9 cellular contexts compared by ENCODE assay signal in genomic region chr17:21171309-21171922, GRCh38. TPM values are rescaled to one million over a fixed set of nuclear protein-coding genes. Genes with fewer than 3 reads are reported as not detected.
DNase-seq lines count a peak whose midpoint lies in the region; ATAC-seq and TF ChIP-seq lines count a peak whose summit lies in the region.
"Had no signal": no experiment of that assay in that cellular context is flagged by ENCODE, and none has a peak within 500 bp of the region (broad histone marks: within the 10 kb centered on the region; RNA-seq: fewer than 3 reads in every experiment).

No MANE protein-coding gene starts in this region.

- no peaks in the 10 kb centered on the region for H3K4me1 ChIP-seq in mucosa of descending colon (ENCODE audit: low read depth)

- ATAC-seq in GM18498 (IDR thresholded peaks at IDR 0.05; ENCODE audit: unreplicated experiment) (peak; percentile 82), GM19455 (IDR thresholded peaks at IDR 0.05; ENCODE audit: unreplicated experiment) (peak; percentile 89), HG03139 (IDR thresholded peaks at IDR 0.05; ENCODE audit: unreplicated experiment) (peak; percentile 64), mucosa of descending colon (peak; percentile 26)

- no peak for DNase-seq in mucosa of descending colon
- no peak for DNase-seq in erythroblast (lab: John Stamatoyannopoulos, UW)
- DNase-seq in NCI-H1092 (lab: John Stamatoyannopoulos, UW): no peak
- no peak for DNase-seq in NCI-H748 (lab: John Stamatoyannopoulos, UW; ENCODE audit: unreplicated experiment)
- no peak for DNase-seq in DMS153 treated with DMSO at 0.1 percent for 48 hours (lab: John Stamatoyannopoulos, UW; ENCODE audit: unreplicated experiment)
- DNase-seq: NCI-H1092 treated with DMSO at 0.1 percent for 48 hours had no signal

- no peak for TF ChIP-seq CTCF in mucosa of descending colon (IDR thresholded peaks at IDR 0.05)

- H3K36me3 ChIP-seq in mucosa of descending colon (ENCODE audit: low read depth): no peaks in the 10 kb centered on the region

- intact Hi-C loops in mucosa of descending colon (cut with DNase I, micrococcal nuclease): no loop called here

- H3K4me3 ChIP-seq in mucosa of descending colon: no peak overlapping the region

- H3K9me3 ChIP-seq in mucosa of descending colon: no peaks in the 10 kb centered on the region

- no peak for TF ChIP-seq POLR2A in erythroblast (IDR thresholded peaks at IDR 0.05; ENCODE audit: low read length)

RNA-seq across cellular contexts. Expression of gene TMEM11, which starts 42.5 kb away (rescaled TPM):
- total RNA-seq in mucosa of descending colon: 10 to 100 TPM; 25.7 to 34.4 (median 27.1) TPM

RNA-seq across cellular contexts. Expression of gene DHRS7B, which starts 44.7 kb away (rescaled TPM):
- 10 to 100 TPM; 21.9 to 34.0 (median 30.2) TPM for total RNA-seq in mucosa of descending colon

Comparison
In these comparisons a context has a peak if more than half of its experiments do, and no peak if none do; other contexts are left out.
1. ATAC-seq: peak in every context shown above with its lines; median percentile 89 in GM19455; 82 in GM18498; 64 in HG03139; 26 in mucosa of descending colon.